8 cellular contexts compared by ENCODE assay signal in genomic region chrX:72572248-72573157, GRCh38. TPM values are rescaled to one million over a fixed set of nuclear protein-coding genes. Genes with fewer than 3 reads are reported as not detected.
A peak's percentile ranks its signal among the peaks of the same experiment; 100 is the strongest.
DNase-seq lines count a peak whose midpoint lies in the region; ATAC-seq and TF ChIP-seq lines count a peak whose summit lies in the region.

Gene HDAC8, minus strand, starts transcription at chrX:72572843. Its CDS starts 82 bp downstream, at chrX:72572761.

- peaks cover 4% of the 10 kb centered on the region for H3K36me3 ChIP-seq in effector memory CD4-positive, alpha-beta T cell (ENCODE audit: control insufficient read depth, insufficient read depth, low read length)
- H3K36me3 ChIP-seq in lung (ENCODE audit: control insufficient read depth in 2 of 2, insufficient read depth in 2 of 2, low read length in 2 of 2), result peaks cover 0 to 3% of the 10 kb centered on the region in 2 donors

- ATAC-seq in GM19455 (IDR thresholded peaks at IDR 0.05; ENCODE audit: unreplicated experiment) (peak; percentile 99), HG03565 (IDR thresholded peaks at IDR 0.05; ENCODE audit: unreplicated experiment) (peak; percentile 95), lung (ENCODE audit: insufficient read depth, low FRiP score) (peak; percentile 76)

- TF ChIP-seq CTCF in lung (IDR thresholded peaks at IDR 0.05; ENCODE audit: control extremely low read depth, extremely low read depth), result no peak

- 0 to 31% methylated on average over 31 to 36 of the region's 36 CpGs for WGBS in lung, 2 donors

- H3K27ac ChIP-seq in effector memory CD4-positive, alpha-beta T cell (ENCODE audit: insufficient read depth, low read length, poor library complexity, severe bottlenecking), result no peak within 1 kb of the TSS
- H3K27ac ChIP-seq in lung (ENCODE audit: low read depth in 1 of 2, low read length in 1 of 2), result peak within 1 kb of the TSS; percentile 11 to 91

- H3K27me3 ChIP-seq in effector memory CD4-positive, alpha-beta T cell (replicated peaks; ENCODE audit: control insufficient read depth, insufficient read depth, low read length, poor library complexity, severe bottlenecking), result no peaks in the 10 kb centered on the region
- H3K27me3 ChIP-seq in lung (ENCODE audit: control insufficient read depth, insufficient read depth), result no peaks in the 10 kb centered on the region

- DNase-seq in COLO829 (ENCODE audit: low spot score) (peak; percentile 53), NCI-H526 treated with DMSO at 0.1 percent for 48 hours (lab: John Stamatoyannopoulos, UW) (peak; percentile 85), lung (ENCODE audit: low spot score) (peak; percentile 58)
- DNase-seq in activated CD4-positive, alpha-beta T cell treated with anti-CD3 and anti-CD28 coated beads, Interleukin-2, amount 50 U/mL, for 4 hours, result peak; percentile 17
- no peak for DNase-seq in effector memory CD4-positive, alpha-beta T cell
- peak; percentile 6 for DNase-seq in stimulated activated CD8-positive, alpha-beta memory T cell treated with anti-CD3 and anti-CD28 coated beads, Interleukin-15, amount 100 ng/mL, for 1 hour (ENCODE audit: low read depth)

- peak within 1 kb of the TSS; percentile 71 for H3K4me3 ChIP-seq in effector memory CD4-positive, alpha-beta T cell (ENCODE audit: insufficient read depth, low read depth, low read length, poor library complexity, severe bottlenecking)
- peak within 1 kb of the TSS; percentile 68 for H3K4me3 ChIP-seq in lung

- no peaks in the 10 kb centered on the region for H3K9me3 ChIP-seq in effector memory CD4-positive, alpha-beta T cell (ENCODE audit: control insufficient read depth, low read length)
- no peaks in the 10 kb centered on the region for H3K9me3 ChIP-seq in lung (ENCODE audit: control insufficient read depth in 2 of 2, insufficient read depth in 1 of 2, low read length in 1 of 2)

- H3K4me1 ChIP-seq in effector memory CD4-positive, alpha-beta T cell (ENCODE audit: control insufficient read depth, insufficient read depth, low read length, poor library complexity, severe bottlenecking), result no peaks in the 10 kb centered on the region
- peaks cover 0 to 2% of the 10 kb centered on the region in 2 donors for H3K4me1 ChIP-seq in lung (ENCODE audit: control insufficient read depth in 2 of 2, insufficient read depth in 2 of 2, low read length in 2 of 2)

RNA-seq across cellular contexts. Expression of gene HDAC8, which starts in this region (rescaled TPM):
- total RNA-seq in lung, result 10 to 100 TPM; 28.6 to 60.6 TPM
- polyA plus RNA-seq in lung, result 10 to 100 TPM; 17.4 to 48.5 TPM

Comparison
In these comparisons a context has a peak if more than half of its experiments do, and no peak if none do; other contexts are left out.
1. DNase-seq: peak in COLO829 (single experiment), NCI-H526 treated with DMSO at 0.1 percent for 48 hours (single experiment), activated CD4-positive, alpha-beta T cell treated with anti-CD3 and anti-CD28 coated beads, Interleukin-2, amount 50 U/mL, for 4 hours (2 of 2), lung (single experiment) and stimulated activated CD8-positive, alpha-beta memory T cell treated with anti-CD3 and anti-CD28 coated beads, Interleukin-15, amount 100 ng/mL, for 1 hour (single experiment); none in effector memory CD4-positive, alpha-beta T cell (0 of 3).
2. Peak in every context shown above with its lines, with median percentiles within 50 percentile points of each other: ATAC-seq.